33 cellular contexts compared by ENCODE assay signal in genomic region chr5:53130206-53130605, GRCh38. TPM values are rescaled to one million over a fixed set of nuclear protein-coding genes. Genes with fewer than 3 reads are reported as not detected.
A peak's percentile ranks its signal among the peaks of the same experiment; 100 is the strongest.
DNase-seq lines count a peak whose midpoint lies in the region; TF ChIP-seq lines count a peak whose summit lies in the region.
"Had no signal": no experiment of that assay in that cellular context is flagged by ENCODE, and none has a peak within 500 bp of the region (broad histone marks: within the 10 kb centered on the region; RNA-seq: fewer than 3 reads in every experiment).

No MANE protein-coding gene starts in this region.

- H3K9me3 ChIP-seq in WERI-Rb-1 (ENCODE audit: severe bottlenecking), result no peaks in the 10 kb centered on the region
- H3K9me3 ChIP-seq: gastroesophageal sphincter, HAP-1, neutrophil, spleen, testis had no signal

- H3K27me3 ChIP-seq in WERI-Rb-1 (ENCODE audit: insufficient read depth, low read depth, severe bottlenecking), result no peaks in the 10 kb centered on the region
- H3K27me3 ChIP-seq: gastroesophageal sphincter, neutrophil, spleen, testis had no signal

- TF ChIP-seq CTCF in epithelial cell of esophagus (IDR thresholded peaks at IDR 0.05; ENCODE audit: insufficient read depth, low read depth, low read length, missing control alignments), result no peak
- TF ChIP-seq CTCF in WERI-Rb-1 (IDR thresholded peaks at IDR 0.05; ENCODE audit: low read depth, low read length), result no peak

- DNase-seq in NCI-H2171 treated with DMSO at 0.1 percent for 48 hours (lab: John Stamatoyannopoulos, UW), result peak; percentile 23
- no peak for DNase-seq in NCI-H2171 (lab: John Stamatoyannopoulos, UW)
- peak; percentile 40 for DNase-seq in RPMI7951 (ENCODE audit: low read depth)
- peak; percentile 33 for DNase-seq in epithelial cell of esophagus (ENCODE audit: low read depth)
- DNase-seq in iris pigment epithelial cell (ENCODE audit: low read depth), result peak; percentile 16
- DNase-seq in WERI-Rb-1, result no peak
- no peak for DNase-seq in DMS114 treated with DMSO at 0.1 percent for 48 hours (lab: John Stamatoyannopoulos, UW; ENCODE audit: unreplicated experiment)
- DNase-seq in stimulated activated CD4-positive, alpha-beta T cell treated with anti-CD3 and anti-CD28 coated beads, Interleukin-4, amount 100 ng/mL, for 24 hours, result no peak
- DNase-seq: activated CD4-positive, alpha-beta T cell treated with anti-CD3 and anti-CD28 coated beads, Interleukin-2, amount 10 ng/mL, durations not matched to agents 7 days and 5 days; AML-193; aorta; CD4-positive, alpha-beta T cell; effector CD8-positive, alpha-beta T cell; islet precursor cell; Kasumi-1; midbrain; naive B cell; NCI-H1417 treated with DMSO at 0.1 percent for 48 hours; NCI-H2029 treated with DMSO at 0.1 percent for 48 hours; NCI-H226; posterior cingulate gyrus; right cardiac atrium; spleen; stimulated activated CD4-positive, alpha-beta T cell treated with anti-CD3 and anti-CD28 coated beads, Interleukin-2, amount 100 ng/mL, for 24 hours; stimulated activated CD8-positive, alpha-beta memory T cell treated with anti-CD3 and anti-CD28 coated beads, Interleukin-4, amount 100 ng/mL, for 48 hours; T1000; testis had no signal

- no peak overlapping the region for H3K4me3 ChIP-seq in epithelial cell of esophagus (ENCODE audit: low read length)
- no peak overlapping the region for H3K4me3 ChIP-seq in WERI-Rb-1 (ENCODE audit: low read depth, low read length)
- H3K4me3 ChIP-seq: coronary artery, gastroesophageal sphincter, GM12878, HAP-1, spleen, testis had no signal

- H3K36me3 ChIP-seq in WERI-Rb-1, result no peaks in the 10 kb centered on the region
- H3K36me3 ChIP-seq: gastroesophageal sphincter, HAP-1, neutrophil, spleen had no signal

- no peak overlapping the region for H3K27ac ChIP-seq in WERI-Rb-1
- H3K27ac ChIP-seq: 22Rv1, coronary artery, gastroesophageal sphincter, neutrophil, spleen, testis had no signal

RNA-seq across cellular contexts. Expression of gene MOCS2, which starts 20.6 kb away (rescaled TPM):
- total RNA-seq in RPMI7951 (2014; rRNA removed; shearing (Covaris generic)), result 65.7 and 74.0 TPM in 2 replicates

Comparison
In these comparisons a context has a peak if more than half of its experiments do, and no peak if none do; other contexts are left out.
1. DNase-seq: peak in NCI-H2171 treated with DMSO at 0.1 percent for 48 hours (single experiment), RPMI7951 (single experiment), epithelial cell of esophagus (single experiment) and iris pigment epithelial cell (single experiment); none in NCI-H2171 (single experiment), WERI-Rb-1 (single experiment), DMS114 treated with DMSO at 0.1 percent for 48 hours (single experiment) and stimulated activated CD4-positive, alpha-beta T cell treated with anti-CD3 and anti-CD28 coated beads, Interleukin-4, amount 100 ng/mL, for 24 hours (single experiment).